In the genomic region with DNA sequence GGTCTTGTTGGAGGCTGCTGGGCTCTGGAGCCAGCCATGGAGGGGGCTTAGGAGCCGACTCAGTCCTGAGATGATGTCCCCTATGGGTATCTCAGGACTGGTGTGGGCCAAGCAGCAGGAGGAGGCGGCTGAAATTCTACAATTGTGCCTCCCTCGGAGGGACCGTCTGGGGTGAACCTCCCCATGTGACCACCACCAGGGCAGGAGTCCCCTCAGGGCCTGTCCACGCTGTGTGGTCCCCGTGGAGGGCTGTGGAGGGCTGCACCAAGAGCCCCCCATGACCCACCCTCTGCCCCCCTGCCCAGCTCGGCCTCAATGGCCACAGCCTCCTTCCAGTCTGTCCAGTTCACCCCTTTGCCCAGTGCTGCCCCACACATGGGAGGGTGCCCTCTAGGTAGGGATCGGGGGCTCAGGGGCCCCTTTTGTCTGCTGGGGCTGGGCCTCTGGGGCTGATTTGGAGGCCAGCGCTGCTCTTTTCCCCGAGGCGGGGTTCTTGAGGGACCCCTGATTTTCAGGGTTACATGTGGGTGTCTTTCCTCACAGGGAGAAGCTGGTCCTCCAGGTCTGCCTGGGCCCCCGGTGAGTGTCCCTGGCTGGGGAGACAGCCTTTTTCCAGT, we compare ENCODE assay signal across 14 cellular contexts. TPM values are rescaled to one million over a fixed set of nuclear protein-coding genes. Genes with fewer than 3 reads are reported as not detected.
DNase-seq lines count a peak whose midpoint lies in the region; ATAC-seq and TF ChIP-seq lines count a peak whose summit lies in the region.
"Had no signal": no experiment of that assay in that cellular context is flagged by ENCODE, and none has a peak within 500 bp of the region (broad histone marks: within the 10 kb centered on the region; RNA-seq: fewer than 3 reads in every experiment).

No MANE protein-coding gene starts in this region.

- H3K4me3 Mint-ChIP-seq in WTC11, result peak overlapping the region; percentile 49
- H3K4me3 Mint-ChIP-seq: activated CD8-positive, alpha-beta T cell treated with anti-CD3 and anti-CD28 coated beads for 36 hours; activated T-helper 17 cell treated with anti-CD3 and anti-CD28 coated beads, Interleukin-2, amount 50 U/mL, for 72 hours had no signal

- H3K4me1 ChIP-seq in HUES48 (ENCODE audit: control insufficient read depth, insufficient read depth, low read length), result peaks cover 14% of the 10 kb centered on the region; the same call in 1 of the 2 replicates
- H3K4me1 ChIP-seq in sigmoid colon, result peaks cover 0 to 49% (median 43%) of the 10 kb centered on the region in 4 donors

- POLR2A ChIA-PET in WTC11 (lab: Charles Lee), result no interaction called here

- WGBS in sigmoid colon, 2 donors, result 47 to 75% methylated on average over 12 of the region's 12 CpGs

- H3K9me3 ChIP-seq in HUES48 (ENCODE audit: control insufficient read depth, insufficient read depth, low read length) (no peaks in the 10 kb centered on the region), sigmoid colon (no peaks in the 10 kb centered on the region)

- H3K27me3 ChIP-seq in HUES48 (ENCODE audit: control insufficient read depth, insufficient read depth, low read length), result peaks cover 9% of the 10 kb centered on the region
- H3K27me3 ChIP-seq in layer of hippocampus (ENCODE audit: control insufficient read depth, insufficient read depth, low read length), result peaks cover 2% of the 10 kb centered on the region
- peaks cover 36 to 64% (median 47%) of the 10 kb centered on the region in 3 donors for H3K27me3 ChIP-seq in sigmoid colon

- H3K27ac ChIP-seq in HUES48 (ENCODE audit: low read depth, low read length) (no peak overlapping the region), layer of hippocampus (ENCODE audit: low read depth, low read length) (peak overlapping the region; percentile 87), sigmoid colon (peak overlapping the region; percentile 34 to 69 (median 66))
- H3K27ac ChIP-seq: GM23248 had no signal

- H3K27ac Mint-ChIP-seq in WTC11, result no peak overlapping the region
- H3K27ac Mint-ChIP-seq: activated CD8-positive, alpha-beta T cell treated with anti-CD3 and anti-CD28 coated beads for 36 hours; activated T-helper 17 cell treated with anti-CD3 and anti-CD28 coated beads, Interleukin-2, amount 50 U/mL, for 72 hours had no signal

- no peak for DNase-seq in WTC11 (ENCODE audit: low spot score)
- DNase-seq in sigmoid colon, result no peak
- DNase-seq in SW480 (ENCODE audit: low spot score), result no peak
- DNase-seq in NCI-H524 (lab: John Stamatoyannopoulos, UW), result no peak
- DNase-seq: activated CD8-positive, alpha-beta T cell treated with anti-CD3 and anti-CD28 coated beads for 36 hours; NCI-H2171; occipital lobe had no signal

- H3K9me3 Mint-ChIP-seq in WTC11, result no peaks in the 10 kb centered on the region
- H3K9me3 Mint-ChIP-seq: activated CD8-positive, alpha-beta T cell treated with anti-CD3 and anti-CD28 coated beads for 36 hours; activated T-helper 17 cell treated with anti-CD3 and anti-CD28 coated beads, Interleukin-2, amount 50 U/mL, for 72 hours had no signal

- intact Hi-C loops in sigmoid colon (cut with DNase I), result no loop called here

- H3K27me3 Mint-ChIP-seq in WTC11 (ENCODE audit: low read depth), result no peaks in the 10 kb centered on the region; the same call in 1 of the 2 replicates

- H3K4me1 Mint-ChIP-seq in WTC11, result peaks cover 18% of the 10 kb centered on the region
- H3K4me1 Mint-ChIP-seq: activated T-helper 17 cell treated with anti-CD3 and anti-CD28 coated beads, Interleukin-2, amount 50 U/mL, for 72 hours had no signal

- TF ChIP-seq CTCF in WTC11 (IDR thresholded peaks at IDR 0.05), result no peak
- TF ChIP-seq CTCF in sigmoid colon (IDR thresholded peaks at IDR 0.05), result no peak

- H3K36me3 Mint-ChIP-seq in WTC11, result no peaks in the 10 kb centered on the region

- TF ChIP-seq POLR2A in sigmoid colon (IDR thresholded peaks at IDR 0.05), result no peak

- no peak overlapping the region for H3K9ac ChIP-seq in HUES48 (ENCODE audit: low read depth, low read length)
- H3K9ac ChIP-seq: GM23248 had no signal

- H3K36me3 ChIP-seq in HUES48 (ENCODE audit: control insufficient read depth, insufficient read depth, low read length), result peaks cover 11% of the 10 kb centered on the region
- H3K36me3 ChIP-seq in sigmoid colon, result peaks cover 0 to 9% (median under 1%) of the 10 kb centered on the region in 4 donors

- CTCF ChIA-PET in WTC11 (lab: Charles Lee), result interaction anchor here (1.2 kb wide), 1 partner anchor 175 kb away, joined by 3 read pairs; a partner anchor contains a TSS

- ATAC-seq in WTC11, result no peak
- ATAC-seq in HG03442 (IDR thresholded peaks at IDR 0.05; ENCODE audit: unreplicated experiment), result no peak
- ATAC-seq: activated CD8-positive, alpha-beta T cell treated with anti-CD3 and anti-CD28 coated beads for 36 hours; activated T-helper 17 cell treated with anti-CD3 and anti-CD28 coated beads, Interleukin-2, amount 50 U/mL, for 72 hours; K562 had no signal

- H3K4me3 ChIP-seq in HUES48 (ENCODE audit: low read depth, low read length) (peak overlapping the region; percentile 54; the same call in 1 of the 2 replicates), sigmoid colon (peak overlapping the region in 3 of 4 donors; percentile 24 to 41 (median 36))
- H3K4me3 ChIP-seq: GM23248, K562, lung had no signal

- TF ChIP-seq EP300 in sigmoid colon (IDR thresholded peaks at IDR 0.05), result no peak

TF ChIP-seq in WTC11, 78 proteins besides CTCF, POLR2A, EP300 and RAD21 (continues in another document):
- TF ChIP-seq ETV6 (CRISPR knock-in tag; IDR thresholded peaks at IDR 0.05) (no peak), NR3C1 (CRISPR knock-in tag; conservative IDR thresholded peaks at IDR 0.05; ENCODE audit: low read depth) (no peak), NR2C2 (CRISPR knock-in tag; IDR thresholded peaks at IDR 0.05) (no peak), JUN (CRISPR knock-in tag; IDR thresholded peaks at IDR 0.05) (no peak), ZBTB21 (CRISPR knock-in tag; IDR thresholded peaks at IDR 0.05; ENCODE audit: borderline replicate concordance) (no peak), ESRRA (CRISPR knock-in tag; IDR thresholded peaks at IDR 0.05; ENCODE audit: borderline replicate concordance) (no peak)
- TF ChIP-seq, protein P1, sequence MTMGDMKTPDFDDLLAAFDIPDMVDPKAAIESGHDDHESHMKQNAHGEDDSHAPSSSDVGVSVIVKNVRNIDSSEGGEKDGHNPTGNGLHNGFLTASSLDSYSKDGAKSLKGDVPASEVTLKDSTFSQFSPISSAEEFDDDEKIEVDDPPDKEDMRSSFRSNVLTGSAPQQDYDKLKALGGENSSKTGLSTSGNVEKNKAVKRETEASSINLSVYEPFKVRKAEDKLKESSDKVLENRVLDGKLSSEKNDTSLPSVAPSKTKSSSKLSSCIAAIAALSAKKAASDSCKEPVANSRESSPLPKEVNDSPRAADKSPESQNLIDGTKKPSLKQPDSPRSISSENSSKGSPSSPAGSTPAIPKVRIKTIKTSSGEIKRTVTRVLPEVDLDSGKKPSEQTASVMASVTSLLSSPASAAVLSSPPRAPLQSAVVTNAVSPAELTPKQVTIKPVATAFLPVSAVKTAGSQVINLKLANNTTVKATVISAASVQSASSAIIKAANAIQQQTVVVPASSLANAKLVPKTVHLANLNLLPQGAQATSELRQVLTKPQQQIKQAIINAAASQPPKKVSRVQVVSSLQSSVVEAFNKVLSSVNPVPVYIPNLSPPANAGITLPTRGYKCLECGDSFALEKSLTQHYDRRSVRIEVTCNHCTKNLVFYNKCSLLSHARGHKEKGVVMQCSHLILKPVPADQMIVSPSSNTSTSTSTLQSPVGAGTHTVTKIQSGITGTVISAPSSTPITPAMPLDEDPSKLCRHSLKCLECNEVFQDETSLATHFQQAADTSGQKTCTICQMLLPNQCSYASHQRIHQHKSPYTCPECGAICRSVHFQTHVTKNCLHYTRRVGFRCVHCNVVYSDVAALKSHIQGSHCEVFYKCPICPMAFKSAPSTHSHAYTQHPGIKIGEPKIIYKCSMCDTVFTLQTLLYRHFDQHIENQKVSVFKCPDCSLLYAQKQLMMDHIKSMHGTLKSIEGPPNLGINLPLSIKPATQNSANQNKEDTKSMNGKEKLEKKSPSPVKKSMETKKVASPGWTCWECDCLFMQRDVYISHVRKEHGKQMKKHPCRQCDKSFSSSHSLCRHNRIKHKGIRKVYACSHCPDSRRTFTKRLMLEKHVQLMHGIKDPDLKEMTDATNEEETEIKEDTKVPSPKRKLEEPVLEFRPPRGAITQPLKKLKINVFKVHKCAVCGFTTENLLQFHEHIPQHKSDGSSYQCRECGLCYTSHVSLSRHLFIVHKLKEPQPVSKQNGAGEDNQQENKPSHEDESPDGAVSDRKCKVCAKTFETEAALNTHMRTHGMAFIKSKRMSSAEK (CRISPR knock-in tag; IDR thresholded peaks at IDR 0.05; ENCODE audit: borderline replicate concordance), result no peak
- TF ChIP-seq, protein P2, sequence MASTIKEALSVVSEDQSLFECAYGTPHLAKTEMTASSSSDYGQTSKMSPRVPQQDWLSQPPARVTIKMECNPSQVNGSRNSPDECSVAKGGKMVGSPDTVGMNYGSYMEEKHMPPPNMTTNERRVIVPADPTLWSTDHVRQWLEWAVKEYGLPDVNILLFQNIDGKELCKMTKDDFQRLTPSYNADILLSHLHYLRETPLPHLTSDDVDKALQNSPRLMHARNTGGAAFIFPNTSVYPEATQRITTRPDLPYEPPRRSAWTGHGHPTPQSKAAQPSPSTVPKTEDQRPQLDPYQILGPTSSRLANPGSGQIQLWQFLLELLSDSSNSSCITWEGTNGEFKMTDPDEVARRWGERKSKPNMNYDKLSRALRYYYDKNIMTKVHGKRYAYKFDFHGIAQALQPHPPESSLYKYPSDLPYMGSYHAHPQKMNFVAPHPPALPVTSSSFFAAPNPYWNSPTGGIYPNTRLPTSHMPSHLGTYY (CRISPR knock-in tag; IDR thresholded peaks at IDR 0.05), result no peak

RNA-seq across cellular contexts. Expression of a gene that starts 1.2 kb away (rescaled TPM):
- total RNA-seq in WTC11 (2021) (115 to 136 TPM (median 123 TPM) in 3 replicates), sigmoid colon (10 to 100 TPM in 2 of 4 donors, 1 to 10 TPM in 2; 3.5 to 20.8 (median 10.8) TPM)
- 1 to 10 TPM; 1.8 to 5.8 (median 4.4) TPM for polyA plus RNA-seq in sigmoid colon
- total RNA-seq: activated CD8-positive, alpha-beta T cell treated with anti-CD3 and anti-CD28 coated beads for 36 hours; activated T-helper 17 cell treated with anti-CD3 and anti-CD28 coated beads, Interleukin-2, amount 50 U/mL, for 72 hours; GM23248 had no signal

RNA-seq across cellular contexts. Expression of a gene that starts 13.4 kb away (rescaled TPM):
- total RNA-seq in WTC11 (2021) (32.5 to 43.3 TPM (median 33.8 TPM) in 3 replicates), sigmoid colon (10 to 100 TPM; 44.7 to 61.5 (median 48.6) TPM)
- polyA plus RNA-seq in sigmoid colon, result 10 to 100 TPM; 22.2 to 64.8 (median 43.7) TPM

RNA-seq across cellular contexts. Expression of a gene that starts 21.8 kb away (rescaled TPM):
- total RNA-seq in WTC11 (2021) (20.0 to 20.8 TPM (median 20.2 TPM) in 3 replicates), sigmoid colon (10 to 100 TPM in 3 of 4 donors, 1 to 10 TPM in 1; 7.1 to 16.0 (median 12.4) TPM)
- polyA plus RNA-seq in sigmoid colon, result 10 to 100 TPM in 2 of 3 donors, 1 to 10 TPM in 1; 8.1 to 11.2 (median 10.2) TPM

RNA-seq across cellular contexts. Expression of a gene that starts 43.5 kb away (rescaled TPM):
- total RNA-seq in WTC11 (2021) (19.7 to 20.4 TPM (median 20.3 TPM) in 3 replicates), sigmoid colon (10 to 100 TPM in 2 of 4 donors, 1 to 10 TPM in 2; 8.1 to 16.9 (median 12.1) TPM)
- 1 to 10 TPM; 2.3 to 7.8 (median 3.8) TPM for polyA plus RNA-seq in sigmoid colon
